ENCODE assay signal across 8 cellular contexts in genomic region chr19:4063369-4064072, GRCh38. TPM values are rescaled to one million over a fixed set of nuclear protein-coding genes. Genes with fewer than 3 reads are reported as not detected.
DNase-seq lines count a peak whose midpoint lies in the region; ATAC-seq and TF ChIP-seq lines count a peak whose summit lies in the region.

No MANE protein-coding gene starts in this region.

- 6 to 47% methylated on average over 24 of the region's 24 CpGs for WGBS in sigmoid colon, 2 donors

- intact Hi-C loops in sigmoid colon (cut with DNase I), result no loop called here

- H3K9me3 ChIP-seq in SJSA1 (replicated peaks), result no peaks in the 10 kb centered on the region
- no peaks in the 10 kb centered on the region for H3K9me3 ChIP-seq in sigmoid colon

- DNase-seq in GM12864 (ENCODE audit: low read depth), result no peak
- no peak for DNase-seq in SJSA1 (ENCODE audit: low read depth in 1 of 2, low spot score in 2 of 2)
- no peak for DNase-seq in fibroblast of pulmonary artery (ENCODE audit: low read depth)
- no peak for DNase-seq in sigmoid colon
- no peak for DNase-seq in KG1 (lab: John Stamatoyannopoulos, UW)
- no peak for DNase-seq in DMS153 treated with DMSO at 0.1 percent for 48 hours (lab: John Stamatoyannopoulos, UW; ENCODE audit: unreplicated experiment)

- H3K27ac ChIP-seq in SJSA1, result no peak overlapping the region
- peak overlapping the region; percentile 97 to 100 (median 98) for H3K27ac ChIP-seq in sigmoid colon

- H3K36me3 ChIP-seq in SJSA1, result peaks cover 61% of the 10 kb centered on the region
- H3K36me3 ChIP-seq in sigmoid colon, result peaks cover 0 to 6% (median 3%) of the 10 kb centered on the region in 4 donors

- TF ChIP-seq CTCF in GM12864 (IDR thresholded peaks at IDR 0.05; ENCODE audit: low read depth, low read length, missing control alignments), result no peak
- TF ChIP-seq CTCF in fibroblast of pulmonary artery (IDR thresholded peaks at IDR 0.05; ENCODE audit: low read length, missing control alignments), result peak; percentile 4
- no peak for TF ChIP-seq CTCF in sigmoid colon (IDR thresholded peaks at IDR 0.05)

- ATAC-seq in GM21786 (IDR thresholded peaks at IDR 0.05; ENCODE audit: unreplicated experiment), result no peak
- no peak for ATAC-seq in activated CD4-positive, CD25-positive, alpha-beta regulatory T cell treated with anti-CD3 and anti-CD28 coated beads, Interleukin-2, amount 50 U/mL, for 24 hours

- TF ChIP-seq EP300 in sigmoid colon (IDR thresholded peaks at IDR 0.05), result no peak

- H3K4me3 ChIP-seq in GM12864 (ENCODE audit: low read depth, low read length) (peak overlapping the region; percentile 84), SJSA1 (peak overlapping the region; percentile 89), fibroblast of pulmonary artery (replicated peaks; ENCODE audit: low read depth, low read length) (peak overlapping the region; percentile 72), sigmoid colon (peak overlapping the region; percentile 67 to 95 (median 89))

- H3K27me3 ChIP-seq in SJSA1 (replicated peaks) (0 out of 2 replicates have a peak, but pooled peaks cover 4% of the 10 kb centered on the region), sigmoid colon (no peaks in the 10 kb centered on the region)

- TF ChIP-seq POLR2A in sigmoid colon (IDR thresholded peaks at IDR 0.05), result peak in 1 of 2 donors; percentile 5

- H3K4me1 ChIP-seq in SJSA1 (replicated peaks) (peaks cover 31% of the 10 kb centered on the region), sigmoid colon (peaks cover 0 to 74% (median 64%) of the 10 kb centered on the region in 4 donors)

RNA-seq across cellular contexts. Expression of gene ZBTB7A, which starts 3.2 kb away (rescaled TPM):
- total RNA-seq in SJSA1 (2014; rRNA removed; shearing (Covaris generic)), result 15.9 and 20.7 TPM in 2 replicates
- 10 to 100 TPM; 35.4 to 53.2 (median 44.8) TPM for total RNA-seq in sigmoid colon
- polyA plus RNA-seq in sigmoid colon, result 10 to 100 TPM; 22.8 to 39.1 (median 23.8) TPM

RNA-seq across cellular contexts. Expression of gene PIAS4, which starts 56.0 kb away (rescaled TPM):
- total RNA-seq in SJSA1 (2014; rRNA removed; shearing (Covaris generic)), result 17.3 and 20.7 TPM in 2 replicates
- 10 to 100 TPM; 16.5 to 29.9 (median 19.3) TPM for total RNA-seq in sigmoid colon
- polyA plus RNA-seq in sigmoid colon, result 10 to 100 TPM in 2 of 3 donors, 1 to 10 TPM in 1; 7.2 to 21.8 (median 15.0) TPM
